Comparison of ENCODE assay signal across 23 cellular contexts in the genomic region with DNA sequence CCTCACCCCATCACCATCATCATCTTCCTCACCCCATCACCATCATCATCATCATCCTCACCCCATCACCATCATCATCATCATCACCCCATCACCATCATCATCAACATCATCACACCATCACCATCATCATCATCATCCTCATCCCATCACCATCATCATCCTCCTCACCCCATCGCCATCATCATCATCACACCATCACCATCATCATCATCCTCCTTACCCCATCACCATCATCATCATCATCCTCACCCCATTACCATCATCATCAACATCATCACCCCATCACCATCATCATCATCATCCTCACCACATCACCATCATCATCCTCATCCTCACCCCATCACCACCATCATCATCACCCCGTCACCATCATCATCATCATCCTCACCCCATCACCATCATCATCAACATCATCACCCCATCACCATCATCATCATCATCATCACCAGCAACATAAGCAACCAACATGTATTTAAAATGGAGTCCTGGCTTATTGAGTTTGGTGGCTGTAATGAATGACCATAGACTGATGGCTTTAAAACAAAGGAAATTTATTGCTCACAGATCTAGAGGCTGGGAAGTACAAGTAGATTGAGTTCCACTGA.
DNase-seq lines count a peak whose midpoint lies in the region; ATAC-seq, FAIRE-seq and TF ChIP-seq lines count a peak whose summit lies in the region.
"Had no signal": no experiment of that assay in that cellular context is flagged by ENCODE, and none has a peak within 500 bp of the region (broad histone marks: within the 10 kb centered on the region; RNA-seq: fewer than 3 reads in every experiment).

No MANE protein-coding gene starts in this region.

- no peaks in the 10 kb centered on the region for H3K27me3 ChIP-seq in HepG2 (ENCODE audit: control insufficient read depth in 1 of 2, insufficient read depth in 2 of 2, low read length in 2 of 2)
- no peaks in the 10 kb centered on the region for H3K27me3 ChIP-seq in right lobe of liver
- no peaks in the 10 kb centered on the region for H3K27me3 ChIP-seq in H1 (replicated peaks in 1 of 4; ENCODE audit: control insufficient read depth in 3 of 4, extremely low read depth in 1 of 4, insufficient read depth in 3 of 4, low read length in 3 of 4)
- H3K27me3 ChIP-seq: BLaER1 treated with 17β-estradiol and CSF1 and Interleukin-3, amounts not matched to agents 10 nM and 100 nM had no signal

- H3K27ac ChIP-seq in HepG2 (ENCODE audit: extremely low read length, insufficient read depth, low read length) (no peak overlapping the region), right lobe of liver (no peak overlapping the region), H1 (ENCODE audit: low read depth, low read length) (no peak overlapping the region)
- H3K27ac ChIP-seq: 22Rv1; A549; BLaER1 treated with 17β-estradiol and CSF1 and Interleukin-3, amounts not matched to agents 10 nM and 100 nM; C4-2B had no signal

- H3K36me3 ChIP-seq in HepG2 (replicated peaks in 1 of 2; ENCODE audit: control insufficient read depth in 1 of 2, insufficient read depth in 2 of 2, low read length in 2 of 2) = no peaks in the 10 kb centered on the region
- no peaks in the 10 kb centered on the region for H3K36me3 ChIP-seq in right lobe of liver
- no peaks in the 10 kb centered on the region for H3K36me3 ChIP-seq in H1 (ENCODE audit: control insufficient read depth in 2 of 4, insufficient read depth in 4 of 4, low read length in 3 of 4)
- H3K36me3 ChIP-seq: BLaER1 treated with 17β-estradiol and CSF1 and Interleukin-3, amounts not matched to agents 10 nM and 100 nM had no signal

- no peak overlapping the region for H2BK20ac ChIP-seq in H1 (ENCODE audit: low read length)

- 2% methylated on average over 2 of the region's 2 CpGs for WGBS in HepG2 (ENCODE audit: low lambda C conversion rate)
- 41% methylated on average over 2 of the region's 2 CpGs for WGBS in right lobe of liver (ENCODE audit: insufficient coverage, low coverage, low lambda C conversion rate, missing lambda C conversion rate)
- WGBS in H1 (ENCODE audit: extremely low coverage in 1 of 2, insufficient coverage in 1 of 2, insufficient read length in 1 of 2, insufficient replicate concordance in 2 of 2, low coverage in 1 of 2, low lambda C conversion rate in 2 of 2, missing lambda C conversion rate in 1 of 2), 2 experiments = 83 to 100% methylated on average over 2 of the region's 2 CpGs

- H3K79me2 ChIP-seq in HepG2 (ENCODE audit: insufficient read depth, low read length) (no peaks in the 10 kb centered on the region), H1 (ENCODE audit: control insufficient read depth in 1 of 2, insufficient read depth in 2 of 2, low read length in 2 of 2) (no peaks in the 10 kb centered on the region)

- no peak overlapping the region for H3K14ac ChIP-seq in H1 (ENCODE audit: insufficient read length)

- H3K18ac ChIP-seq in H1 (ENCODE audit: extremely low read depth, low read length) = no peak overlapping the region

- no peak overlapping the region for H3K56ac ChIP-seq in H1 (replicated peaks; ENCODE audit: insufficient read length, low read depth, low read length)

- H3K4me2 ChIP-seq in HepG2 (ENCODE audit: low read depth, low read length) (no peak overlapping the region), H1 (ENCODE audit: insufficient read depth in 1 of 2, low read depth in 2 of 2, low read length in 2 of 2) (no peak overlapping the region)
- H3K4me2 ChIP-seq: A549; BLaER1 treated with 17β-estradiol and CSF1 and Interleukin-3, amounts not matched to agents 10 nM and 100 nM had no signal

- H4K5ac ChIP-seq in H1 (ENCODE audit: insufficient read length, low read depth, low read length) = no peak overlapping the region

- H4K91ac ChIP-seq in H1 (replicated peaks; ENCODE audit: insufficient read length, low read length) = no peak overlapping the region

- no peak overlapping the region for H2BK120ac ChIP-seq in H1 (replicated peaks; ENCODE audit: low read depth, low read length)

- H3K23me2 ChIP-seq in H1 (ENCODE audit: low read depth, low read length) = peaks cover 20% of the 10 kb centered on the region; the same call in 1 of the 2 replicates

- H3K9ac ChIP-seq in HepG2 (ENCODE audit: insufficient read depth, low read depth, low read length) (no peak overlapping the region), H1 (replicated peaks in 1 of 4; ENCODE audit: extremely low read depth in 1 of 4, low read depth in 3 of 4, low read length in 3 of 4) (no peak overlapping the region)
- H3K9ac ChIP-seq: BLaER1 treated with 17β-estradiol and CSF1 and Interleukin-3, amounts not matched to agents 10 nM and 100 nM had no signal

- CTCF ChIA-PET in HepG2 (lab: Yijun Ruan, JAX; ENCODE audit: low intra/inter-chr PET ratio, low total read pairs) = no interaction called here
- CTCF ChIA-PET in H1 (lab: Charles Lee; ENCODE audit: partially characterized antibody) = no interaction called here

- no TSS peak for BruUV-seq in HepG2 (replicated peaks; lab: Mats Ljungman, UMichigan)

- TF ChIP-seq EP300 in HepG2 (IDR thresholded peaks at IDR 0.05; ENCODE audit: low read depth in 2 of 2, low read length in 2 of 2) (no peak), HepG2 (CRISPR knock-in tag; IDR thresholded peaks at IDR 0.05; ENCODE audit: borderline replicate concordance) (no peak), H1 (IDR thresholded peaks at IDR 0.05; ENCODE audit: borderline replicate concordance in 1 of 2, low read depth in 2 of 2, low read length in 2 of 2) (no peak)

- H4K20me1 ChIP-seq in HepG2 (ENCODE audit: insufficient read depth, low read length) (no peaks in the 10 kb centered on the region), H1 (replicated peaks in 1 of 2; ENCODE audit: control insufficient read depth in 1 of 2, insufficient read depth in 2 of 2, low read length in 2 of 2) (peaks cover 0 to 2% of the 10 kb centered on the region in 2 experiments)
- H4K20me1 ChIP-seq: BLaER1 treated with 17β-estradiol and CSF1 and Interleukin-3, amounts not matched to agents 10 nM and 100 nM had no signal

- H3K4me3 ChIP-seq in HepG2 (replicated peaks in 1 of 3; ENCODE audit: insufficient read depth in 1 of 3, low read depth in 2 of 3, low read length in 3 of 3) (no peak overlapping the region), right lobe of liver (no peak overlapping the region), H1 (ENCODE audit: extremely low read depth in 1 of 4, insufficient read depth in 2 of 4, low read depth in 3 of 4, low read length in 4 of 4) (no peak overlapping the region)
- H3K4me3 ChIP-seq: A549; BLaER1 treated with 17β-estradiol and CSF1 and Interleukin-3, amounts not matched to agents 10 nM and 100 nM; GM12878 had no signal

- H2BK15ac ChIP-seq in H1 (ENCODE audit: low read length) = no peak overlapping the region

- in situ Hi-C loops in HepG2 (cut with HindIII; ENCODE audit: extremely low pct_ligation_motif_present, low pct_unique_long_range_greater_than_20kb) = no loop called here

- H3K23ac ChIP-seq in H1 (ENCODE audit: insufficient read length) = no peak overlapping the region

- H3K4ac ChIP-seq in H1 (replicated peaks; ENCODE audit: insufficient read length, low read depth, low read length) = no peak overlapping the region

- intact Hi-C loops in HepG2 (cut with micrococcal nuclease; ENCODE audit: unreplicated experiment) = no loop called here
- intact Hi-C loops in right lobe of liver (cut with DNase I) = no loop called here

- H3K9me3 ChIP-seq in HepG2 (ENCODE audit: low read length) (peaks cover 15% of the 10 kb centered on the region), right lobe of liver (no peaks in the 10 kb centered on the region), H1 (ENCODE audit: insufficient read depth in 2 of 2, low read depth in 1 of 2, low read length in 1 of 2) (peaks cover 0 to 4% of the 10 kb centered on the region in 2 experiments; a peak in 1 of 4 replicates)
- H3K9me3 ChIP-seq: A549; BLaER1 treated with 17β-estradiol and CSF1 and Interleukin-3, amounts not matched to agents 10 nM and 100 nM; Caco-2 had no signal

- no peak for FAIRE-seq in HepG2 (lab: Jason Lieb, UNC)
- no peak for FAIRE-seq in H1 (lab: Jason Lieb, UNC)
- FAIRE-seq: A549, GM12878, GM18507 had no signal

- POLR2A ChIA-PET in HepG2 (lab: Yijun Ruan, JAX) (no interaction called here), H1 (lab: Charles Lee; ENCODE audit: partially characterized antibody) (no interaction called here)

- no peak overlapping the region for H4K8ac ChIP-seq in H1 (ENCODE audit: extremely low read depth, insufficient read depth, low read length)

- no peak overlapping the region for H2BK12ac ChIP-seq in H1 (ENCODE audit: low read depth, low read length)

- H2AK5ac ChIP-seq in H1 (ENCODE audit: low read depth, low read length) = peak overlapping the region; percentile 93

- DNase-seq in HepG2 (ENCODE audit: low spot score) (no peak), right lobe of liver (no peak), H1 (ENCODE audit: low read depth in 1 of 2, low spot score in 2 of 2) (no peak), NCI-H2227 (lab: John Stamatoyannopoulos, UW; ENCODE audit: unreplicated experiment) (no peak)
- no peak for DNase-seq in activated effector memory CD4-positive, alpha-beta T cell treated with anti-CD3 and anti-CD28 coated beads, Interleukin-2, amount 50 U/mL, for 16 hours
- DNase-seq: AML-193; Caco-2; Calu3; CD4-positive, alpha-beta T cell; CD8-positive, alpha-beta T cell; DMS 273 treated with DMSO at 0.1 percent for 48 hours; DMS153; DMS53; DMS79; DND-41; EL; GDM1 had no signal

- no peak overlapping the region for H2BK5ac ChIP-seq in H1 (ENCODE audit: low read depth, low read length)

- ATAC-seq in HepG2 = no peak
- ATAC-seq in right lobe of liver = no peak
- ATAC-seq: A549; CD8-positive, alpha-beta T cell; GM12878 had no signal

- no peak for TF ChIP-seq CTCF in HepG2 (CRISPR knock-in tag; IDR thresholded peaks at IDR 0.05)
- TF ChIP-seq CTCF in right lobe of liver (IDR thresholded peaks at IDR 0.05) = no peak
- no peak for TF ChIP-seq CTCF in H1 (IDR thresholded peaks at IDR 0.05; ENCODE audit: control extremely low read depth in 1 of 3, insufficient read depth in 1 of 3, low read depth in 1 of 3, low read length in 3 of 3)

- TF ChIP-seq POLR2A in HepG2 (IDR thresholded peaks at IDR 0.05; ENCODE audit: insufficient read depth in 1 of 2, low read depth in 2 of 2, low read length in 2 of 2) = no peak
- TF ChIP-seq POLR2A in right lobe of liver (IDR thresholded peaks at IDR 0.05) = no peak
- no peak for TF ChIP-seq POLR2A in H1 (IDR thresholded peaks at IDR 0.05; ENCODE audit: control extremely low read depth in 1 of 2, low read depth in 2 of 2, low read length in 2 of 2)

- H3K79me1 ChIP-seq in H1 (ENCODE audit: low read depth, low read length) = no peaks in the 10 kb centered on the region

- TF ChIP-seq RAD21 in HepG2 (CRISPR knock-in tag; IDR thresholded peaks at IDR 0.05) (no peak), H1 (IDR thresholded peaks at IDR 0.05 in 1 of 2, conservative IDR thresholded peaks at IDR 0.05 in 1 of 2; ENCODE audit: low read depth in 2 of 2, low read length in 2 of 2) (no peak)

- H3K4me1 ChIP-seq in HepG2 (ENCODE audit: insufficient read depth, low read length) = no peaks in the 10 kb centered on the region
- no peaks in the 10 kb centered on the region for H3K4me1 ChIP-seq in right lobe of liver
- no peaks in the 10 kb centered on the region for H3K4me1 ChIP-seq in H1 (replicated peaks in 1 of 4; ENCODE audit: control insufficient read depth in 3 of 4, insufficient read depth in 4 of 4, low read length in 3 of 4)
- H3K4me1 ChIP-seq: A549; BLaER1 treated with 17β-estradiol and CSF1 and Interleukin-3, amounts not matched to agents 10 nM and 100 nM; Caco-2 had no signal

- H2AFZ ChIP-seq in HepG2 (ENCODE audit: low read length) (no peak overlapping the region), H1 (ENCODE audit: low read length) (no peak overlapping the region)
